ENCODE assay signal across 8 cellular contexts in the genomic region with DNA sequence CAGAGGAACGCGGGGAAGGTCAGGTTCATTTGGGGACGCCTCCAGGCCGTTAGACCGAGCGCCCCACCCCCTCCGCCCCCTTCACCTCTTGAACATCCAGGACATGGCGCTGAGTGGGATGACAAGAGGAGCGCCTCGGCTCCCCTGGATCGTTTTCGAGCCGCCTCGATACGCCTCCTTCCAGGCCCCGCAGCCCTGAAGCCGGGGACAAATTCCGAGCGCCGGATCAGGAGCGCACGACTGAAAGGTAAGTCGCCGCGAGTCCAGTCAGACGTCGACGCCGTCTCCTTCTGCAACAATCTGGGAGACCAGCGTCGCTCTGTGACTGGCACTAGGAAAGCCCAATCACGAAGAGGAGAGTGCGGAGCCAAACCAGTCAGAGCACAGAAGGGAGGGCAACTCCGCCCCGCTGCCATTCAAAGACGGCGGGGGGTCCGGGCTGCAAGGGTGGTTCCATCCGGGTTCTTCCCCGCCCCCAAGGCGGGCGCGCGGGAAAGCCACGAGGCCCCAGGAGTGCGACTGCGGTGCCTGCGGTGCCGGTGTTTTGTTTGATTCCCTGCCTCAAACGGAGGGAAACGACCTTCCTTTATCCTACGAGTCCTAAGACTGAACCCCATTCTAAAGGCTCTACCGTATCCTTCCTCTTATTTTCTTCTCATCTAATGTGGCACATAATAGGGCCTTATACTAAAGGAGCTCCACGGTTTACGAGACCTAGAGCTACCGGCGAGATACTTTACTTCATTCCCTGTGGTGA. TPM values are rescaled to one million over a fixed set of nuclear protein-coding genes. Genes with fewer than 3 reads are reported as not detected.
DNase-seq lines count a peak whose midpoint lies in the region; ATAC-seq and TF ChIP-seq lines count a peak whose summit lies in the region.

A gene with protein sequence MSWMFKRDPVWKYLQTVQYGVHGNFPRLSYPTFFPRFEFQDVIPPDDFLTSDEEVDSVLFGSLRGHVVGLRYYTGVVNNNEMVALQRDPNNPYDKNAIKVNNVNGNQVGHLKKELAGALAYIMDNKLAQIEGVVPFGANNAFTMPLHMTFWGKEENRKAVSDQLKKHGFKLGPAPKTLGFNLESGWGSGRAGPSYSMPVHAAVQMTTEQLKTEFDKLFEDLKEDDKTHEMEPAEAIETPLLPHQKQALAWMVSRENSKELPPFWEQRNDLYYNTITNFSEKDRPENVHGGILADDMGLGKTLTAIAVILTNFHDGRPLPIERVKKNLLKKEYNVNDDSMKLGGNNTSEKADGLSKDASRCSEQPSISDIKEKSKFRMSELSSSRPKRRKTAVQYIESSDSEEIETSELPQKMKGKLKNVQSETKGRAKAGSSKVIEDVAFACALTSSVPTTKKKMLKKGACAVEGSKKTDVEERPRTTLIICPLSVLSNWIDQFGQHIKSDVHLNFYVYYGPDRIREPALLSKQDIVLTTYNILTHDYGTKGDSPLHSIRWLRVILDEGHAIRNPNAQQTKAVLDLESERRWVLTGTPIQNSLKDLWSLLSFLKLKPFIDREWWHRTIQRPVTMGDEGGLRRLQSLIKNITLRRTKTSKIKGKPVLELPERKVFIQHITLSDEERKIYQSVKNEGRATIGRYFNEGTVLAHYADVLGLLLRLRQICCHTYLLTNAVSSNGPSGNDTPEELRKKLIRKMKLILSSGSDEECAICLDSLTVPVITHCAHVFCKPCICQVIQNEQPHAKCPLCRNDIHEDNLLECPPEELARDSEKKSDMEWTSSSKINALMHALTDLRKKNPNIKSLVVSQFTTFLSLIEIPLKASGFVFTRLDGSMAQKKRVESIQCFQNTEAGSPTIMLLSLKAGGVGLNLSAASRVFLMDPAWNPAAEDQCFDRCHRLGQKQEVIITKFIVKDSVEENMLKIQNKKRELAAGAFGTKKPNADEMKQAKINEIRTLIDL (minus strand): TSS at position 302 of the 757 bp plus-strand sequence. CDS start 197 bp downstream, at position 105.

- no peaks in the 10 kb centered on the region for H3K36me3 ChIP-seq in adrenal gland (replicated peaks in 1 of 2)
- H3K36me3 ChIP-seq in heart left ventricle = peaks cover 0 to 28% (median 4%) of the 10 kb centered on the region in 9 donors

- H3K9me3 ChIP-seq in adrenal gland (replicated peaks in 1 of 3) (no peaks in the 10 kb centered on the region), heart left ventricle (no peaks in the 10 kb centered on the region)

- H3K27ac ChIP-seq in adrenal gland = peak within 1 kb of the TSS; percentile 56 to 92 (median 82)
- peak within 1 kb of the TSS in 11 of 12 donors; percentile 28 to 85 (median 71) for H3K27ac ChIP-seq in heart left ventricle

- H3K27me3 ChIP-seq in adrenal gland (no peaks in the 10 kb centered on the region), heart left ventricle (no peaks in the 10 kb centered on the region)

- POLR2A ChIA-PET in T-cell (lab: Charles Lee) = no interaction called here

- H3K9me3 Mint-ChIP-seq in T-cell (no peaks in the 10 kb centered on the region), type B pancreatic cell (peaks cover 12% of the 10 kb centered on the region)

- H3K27me3 Mint-ChIP-seq in T-cell (no peaks in the 10 kb centered on the region), type B pancreatic cell (no peaks in the 10 kb centered on the region)

- intact Hi-C loops in adrenal gland (cut with DNase I) = no loop called here
- intact Hi-C loops in heart left ventricle (cut with DNase I) = loop anchor here in 3 of 10 donors (5.0 to 10.0 kb wide), 3 partner anchors 92 to 132 kb away; a partner anchor contains a TSS

- H3K27ac Mint-ChIP-seq in T-cell = peak within 1 kb of the TSS; percentile 75 to 93
- H3K27ac Mint-ChIP-seq in type B pancreatic cell = peak within 1 kb of the TSS; percentile 87

- TF ChIP-seq POLR2A in GM10847 (IDR thresholded peaks at IDR 0.05; ENCODE audit: extremely low read depth, insufficient read length) (peak; percentile 48), adrenal gland (IDR thresholded peaks at IDR 0.05) (peak in 1 of 2 donors; percentile 88), heart left ventricle (IDR thresholded peaks at IDR 0.05) (peak in 1 of 2 donors; percentile 51)

- peaks cover 10% of the 10 kb centered on the region for H3K36me3 Mint-ChIP-seq in T-cell
- H3K36me3 Mint-ChIP-seq in type B pancreatic cell = peaks cover 23% of the 10 kb centered on the region

- H3K4me3 ChIP-seq in adrenal gland = peak within 1 kb of the TSS; percentile 53 to 95 (median 81)
- peak within 1 kb of the TSS; percentile 34 to 87 (median 76) for H3K4me3 ChIP-seq in heart left ventricle

- peak; percentile 93 for DNase-seq in NCI-H1417 treated with DMSO at 0.1 percent for 48 hours (lab: John Stamatoyannopoulos, UW)
- DNase-seq in T-cell = peak; percentile 81 to 94 (median 88)
- peak; percentile 95 to 99 (median 97) for DNase-seq in adrenal gland
- peak; percentile 95 to 97 (median 97) for DNase-seq in heart left ventricle
- peak; percentile 98 for DNase-seq in pons (ENCODE audit: low spot score)
- peak; percentile 93 for DNase-seq in type B pancreatic cell (ENCODE audit: extremely low spot score, unreplicated experiment)

- peaks cover 20 to 26% (median 23%) of the 10 kb centered on the region in 3 donors for H3K4me1 Mint-ChIP-seq in T-cell
- peaks cover 17% of the 10 kb centered on the region for H3K4me1 Mint-ChIP-seq in type B pancreatic cell (ENCODE audit: unreplicated experiment)

- peaks cover 4 to 23% of the 10 kb centered on the region in 2 donors for H3K4me1 ChIP-seq in adrenal gland (replicated peaks in 1 of 2)
- H3K4me1 ChIP-seq in heart left ventricle = peaks cover 0 to 20% (median 9%) of the 10 kb centered on the region in 12 donors

- no peak for TF ChIP-seq CTCF in adrenal gland (IDR thresholded peaks at IDR 0.05)
- TF ChIP-seq CTCF in heart left ventricle (IDR thresholded peaks at IDR 0.05) = no peak
- no peak for TF ChIP-seq CTCF in type B pancreatic cell (conservative IDR thresholded peaks at IDR 0.05)

- ATAC-seq in HG02678 (IDR thresholded peaks at IDR 0.05; ENCODE audit: unreplicated experiment) = peak; percentile 99
- peak; percentile 98 to 99 (median 98) for ATAC-seq in T-cell (replicated peaks in 1 of 4)
- ATAC-seq in heart left ventricle = peak; percentile 98 to 100 (median 100)

- peak within 1 kb of the TSS; percentile 94 to 97 (median 96) for H3K4me3 Mint-ChIP-seq in T-cell
- H3K4me3 Mint-ChIP-seq in type B pancreatic cell = peak within 1 kb of the TSS; percentile 99

- WGBS in adrenal gland, 4 donors = 7 to 17% (median 9%) methylated on average over 26 to 57 of the region's 57 CpGs
- 7 to 20% (median 8%) methylated on average over 19 to 57 of the region's 57 CpGs for WGBS in heart left ventricle, 4 donors

- CTCF ChIA-PET in T-cell (lab: Charles Lee) = interaction anchor here in 1 of 2 donors (0.7 to 1.5 kb wide), 3 partner anchors 15 to 232 kb away, joined by 3 read pairs; no protein-coding TSS in a partner anchor

RNA-seq across cellular contexts. Expression of the gene that starts here (rescaled TPM):
- total RNA-seq in T-cell (10 to 100 TPM; 12.5 to 25.4 (median 19.1) TPM), adrenal gland (100 to 1,000 TPM in 1 of 8 donors, 10 to 100 TPM in 7; 30.4 to 102 (median 55.5) TPM), heart left ventricle (10 to 100 TPM; 12.3 to 39.4 (median 22.0) TPM), type B pancreatic cell (ENCODE audit: low replicate concordance) (29.7 and 49.9 TPM in 2 replicates)
- polyA plus RNA-seq in adrenal gland (10 to 100 TPM in 1 of 3 donors, 1 to 10 TPM in 2; 5.6 to 41.0 (median 6.0) TPM), heart left ventricle (1 to 10 TPM; 4.0 to 9.1 TPM)

Comparison
In these comparisons a context has a peak if more than half of its experiments do, and no peak if none do; other contexts are left out.
1. Peak in every context shown above with its lines: DNase-seq, ATAC-seq, H3K4me3 ChIP-seq and H3K27ac ChIP-seq.